7 cellular contexts compared by ENCODE assay signal in the genomic region with DNA sequence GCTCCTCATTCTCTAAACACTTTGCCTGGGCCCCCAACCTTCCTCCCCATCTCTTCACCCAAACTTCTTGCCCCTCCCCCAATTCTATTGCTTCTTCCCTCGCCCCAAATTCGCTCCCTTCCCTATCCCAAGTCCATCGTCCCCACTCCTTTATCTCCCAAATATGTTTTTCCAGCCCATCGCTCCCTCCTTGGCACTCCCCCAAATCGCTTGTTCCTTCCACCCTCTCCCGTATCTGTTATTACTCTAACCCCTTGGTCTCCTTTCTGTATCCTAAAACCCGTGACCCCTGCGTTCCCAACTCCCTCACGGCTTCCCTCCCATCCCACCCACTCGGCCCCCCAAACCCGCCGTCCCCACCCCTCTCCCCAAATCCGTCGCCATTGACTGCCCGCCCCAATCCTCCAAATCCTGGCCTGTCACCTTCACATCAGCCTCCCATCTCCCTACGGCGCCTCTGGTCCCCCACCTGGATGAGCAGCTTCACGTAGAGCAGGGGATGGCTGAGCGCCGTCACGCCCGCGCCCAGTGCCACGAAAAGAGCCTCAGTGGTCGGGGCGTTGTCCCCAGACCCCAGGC. TPM values are rescaled to one million over a fixed set of nuclear protein-coding genes. Genes with fewer than 3 reads are reported as not detected.
A peak's percentile ranks its signal among the peaks of the same experiment; 100 is the strongest.
DNase-seq lines count a peak whose midpoint lies in the region; ATAC-seq and TF ChIP-seq lines count a peak whose summit lies in the region.

No MANE protein-coding gene starts in this region.

- H3K9me3 ChIP-seq in MM.1S (replicated peaks; ENCODE audit: insufficient read depth, low read length): no peaks in the 10 kb centered on the region
- H3K9me3 ChIP-seq in esophagus muscularis mucosa: no peaks in the 10 kb centered on the region
- no peaks in the 10 kb centered on the region for H3K9me3 ChIP-seq in spleen

- under 1% methylated on average over 26 of the region's 26 CpGs for WGBS in esophagus muscularis mucosa
- 0 to 1% (median 1%) methylated on average over 23 to 26 of the region's 26 CpGs for WGBS in spleen, 5 donors

- TF ChIP-seq CTCF in MM.1S (IDR thresholded peaks at IDR 0.05; ENCODE audit: low read length) (no peak), esophagus muscularis mucosa (IDR thresholded peaks at IDR 0.05) (no peak), spleen (IDR thresholded peaks at IDR 0.05 in 8 of 11, conservative IDR thresholded peaks at IDR 0.05 in 3 of 11) (no peak)

- H3K4me3 ChIP-seq in MM.1S (ENCODE audit: low read length): peak overlapping the region; percentile 100
- peak overlapping the region; percentile 89 to 99 (median 96) for H3K4me3 ChIP-seq in esophagus muscularis mucosa
- H3K4me3 ChIP-seq in spleen: peak overlapping the region; percentile 97 to 99 (median 98)

- H3K9ac ChIP-seq in MM.1S (ENCODE audit: low read length): peak overlapping the region; percentile 99

- no peak for DNase-seq in MM.1S
- no peak for DNase-seq in esophagus muscularis mucosa (ENCODE audit: extremely low spot score)
- no peak for DNase-seq in spleen
- DNase-seq in germinal center (ENCODE audit: low spot score): no peak
- no peak for DNase-seq in kidney glomerular epithelial cell (lab: John Stamatoyannopoulos, UW)
- no peak for DNase-seq in OCI-M1 (lab: John Stamatoyannopoulos, UW)

- no peaks in the 10 kb centered on the region for H3K27me3 ChIP-seq in MM.1S (replicated peaks; ENCODE audit: insufficient read depth, low read length)
- peaks cover 0 to 3% (median 0%) of the 10 kb centered on the region in 4 donors for H3K27me3 ChIP-seq in esophagus muscularis mucosa
- no peaks in the 10 kb centered on the region for H3K27me3 ChIP-seq in spleen (replicated peaks in 1 of 7)

- H3F3A ChIP-seq in MM.1S (ENCODE audit: insufficient read depth, low read length): 0 out of 2 replicates have a peak, but pooled peaks cover 4% of the 10 kb centered on the region

- TF ChIP-seq EP300 in esophagus muscularis mucosa (IDR thresholded peaks at IDR 0.05): no peak

- peaks cover 55% of the 10 kb centered on the region for H3K79me2 ChIP-seq in MM.1S (ENCODE audit: low read length)

- H3K4me2 ChIP-seq in MM.1S (ENCODE audit: low read depth, low read length): peak overlapping the region; percentile 66

- peak; percentile 39 for ATAC-seq in GM19395 (IDR thresholded peaks at IDR 0.05; ENCODE audit: unreplicated experiment)

- no peaks in the 10 kb centered on the region for H4K20me1 ChIP-seq in MM.1S (ENCODE audit: insufficient read depth, low read length)

- TF ChIP-seq POLR2A in esophagus muscularis mucosa (IDR thresholded peaks at IDR 0.05; ENCODE audit: low read depth) (no peak), spleen (IDR thresholded peaks at IDR 0.05) (no peak)

- 0 out of 2 replicates have a peak overlapping the region, but pooled peaks have one; percentile 75 for H2AFZ ChIP-seq in MM.1S (ENCODE audit: low read length)

- intact Hi-C loops in esophagus muscularis mucosa (cut with DNase I): no loop called here
- intact Hi-C loops in spleen (cut with DNase I; ENCODE audit: low total_unique reads): no loop called here

- peak overlapping the region; percentile 40; the same call in 1 of the 2 replicates for H3K27ac ChIP-seq in MM.1S (ENCODE audit: low read length)
- peak overlapping the region; percentile 91 to 98 (median 98) for H3K27ac ChIP-seq in esophagus muscularis mucosa (replicated peaks in 1 of 4)
- peak overlapping the region; percentile 90 to 98 (median 96) for H3K27ac ChIP-seq in spleen

- H3K36me3 ChIP-seq in MM.1S (replicated peaks; ENCODE audit: insufficient read depth, low read length) (no peaks in the 10 kb centered on the region), esophagus muscularis mucosa (peaks cover 0 to 12% (median 10%) of the 10 kb centered on the region in 4 donors), spleen (peaks cover 0 to 24% (median 7%) of the 10 kb centered on the region in 6 donors)

- no peaks in the 10 kb centered on the region for H3K9me2 ChIP-seq in MM.1S (replicated peaks; ENCODE audit: insufficient read depth, low read length)

- H3K4me1 ChIP-seq in MM.1S (ENCODE audit: low read length): peaks cover 10% of the 10 kb centered on the region
- peaks cover 52 to 60% (median 59%) of the 10 kb centered on the region in 4 donors for H3K4me1 ChIP-seq in esophagus muscularis mucosa
- peaks cover 34 to 66% (median 57%) of the 10 kb centered on the region in 6 donors for H3K4me1 ChIP-seq in spleen

RNA-seq across cellular contexts. Expression of a gene that starts 0.5 kb away (rescaled TPM):
- total RNA-seq in esophagus muscularis mucosa: 100 to 1,000 TPM; 205 to 258 (median 232) TPM
- total RNA-seq in spleen: 100 to 1,000 TPM; 135 to 191 (median 162) TPM
- polyA plus RNA-seq in spleen: 100 to 1,000 TPM in 2 of 3 donors, 10 to 100 TPM in 1; 87.3 to 144 (median 134) TPM

RNA-seq across cellular contexts. Expression of a gene that starts 20.0 kb away (rescaled TPM):
- total RNA-seq in esophagus muscularis mucosa (10 to 100 TPM; 13.9 to 23.1 (median 19.3) TPM), spleen (100 to 1,000 TPM; 200 to 426 (median 316) TPM)
- 100 to 1,000 TPM in 1 of 3 donors, 10 to 100 TPM in 2; 63.4 to 121 (median 84.2) TPM for polyA plus RNA-seq in spleen

RNA-seq across cellular contexts. Expression of a gene that starts 30.9 kb away (rescaled TPM):
- total RNA-seq in esophagus muscularis mucosa: 10 to 100 TPM; 44.8 to 64.3 (median 56.9) TPM
- total RNA-seq in spleen: 1 to 10 TPM in 5 of 7 donors, under 1 TPM in 1, not detected in 1; 0.94 to 2.1 (median 1.6) TPM
- 1 to 10 TPM; 1.6 to 7.3 (median 2.0) TPM for polyA plus RNA-seq in spleen

Comparison
In these comparisons a context has a peak if more than half of its experiments do, and no peak if none do; other contexts are left out.
1. H3K27ac ChIP-seq: peak in every context shown above with its lines; median percentile 98 in esophagus muscularis mucosa; 96 in spleen; 40 in MM.1S.
2. RNA of a gene that starts 20.0 kb away (total RNA-seq): 200 to 426 TPM in spleen; 13.9 to 23.1 TPM in esophagus muscularis mucosa; every median in the first group is over 4 times any median in the second.
3. RNA of a gene that starts 30.9 kb away (total RNA-seq): 44.8 to 64.3 TPM in esophagus muscularis mucosa; 0.94 to 2.1 TPM in spleen; every median in the first group is over 10 times any median in the second.
4. Peak in every context shown above with its lines, with median percentiles within 50 percentile points of each other: H3K4me3 ChIP-seq.